21 cellular contexts compared by ENCODE assay signal in the genomic region with DNA sequence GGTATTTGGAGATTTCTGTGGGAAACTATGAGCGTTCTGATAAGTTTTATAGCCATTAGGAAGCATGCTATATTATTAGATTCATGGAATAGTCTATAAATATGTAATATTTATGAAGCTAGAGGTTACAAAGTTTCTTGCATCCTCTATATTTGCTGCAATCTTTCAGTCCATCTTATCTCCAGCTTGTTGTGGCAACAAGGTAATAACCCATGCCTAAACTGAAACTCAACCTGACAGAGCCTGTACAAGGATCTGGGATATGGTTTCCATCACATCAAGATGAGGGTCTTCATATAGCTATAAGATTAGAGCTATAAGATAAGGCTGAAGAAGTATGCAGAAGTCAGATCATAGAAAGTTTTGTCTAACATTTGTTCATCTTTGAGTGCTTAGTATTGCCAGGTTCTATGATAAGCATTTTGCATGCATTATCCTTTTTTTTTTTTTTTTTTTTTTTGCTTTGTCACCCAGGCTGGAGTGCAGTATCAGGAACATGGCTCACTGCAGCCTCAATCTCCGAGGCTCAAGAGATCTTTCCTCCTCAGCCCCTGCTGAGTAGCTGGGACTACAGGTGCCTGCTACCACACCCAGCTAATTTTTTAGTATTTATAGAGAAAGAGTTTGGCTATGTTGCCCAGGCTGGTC.
"Had no signal": no experiment of that assay in that cellular context is flagged by ENCODE, and none has a peak within 500 bp of the region (broad histone marks: within the 10 kb centered on the region; RNA-seq: fewer than 3 reads in every experiment).

No MANE protein-coding gene starts in this region.

- ATAC-seq: Panc1, PC-3 had no signal

- DNase-seq: Karpas-422, KG1, MG63, NCI-H1092, NCI-H1105 treated with DMSO at 0.1 percent for 48 hours, NCI-H1417 treated with DMSO at 0.1 percent for 48 hours, NCI-H146, NCI-H1694 treated with DMSO at 0.1 percent for 48 hours, NCI-H1930, NCI-H2081, NCI-H2107, NCI-H2227 treated with DMSO at 0.1 percent for 48 hours, NCI-H524, NCI-H526 treated with DMSO at 0.1 percent for 48 hours, NCI-H774, PC-3, SHP77, SJCRH30 had no signal

- H3K27me3 ChIP-seq: MG63, SJCRH30 had no signal

- H3K27ac ChIP-seq: RWPE1, SJCRH30, SK-N-MC had no signal

- H3K9me3 ChIP-seq: MG63, SJCRH30 had no signal

- H3K4me3 ChIP-seq: MG63, SJCRH30, SK-N-MC had no signal

- H3K36me3 ChIP-seq: MG63, SJCRH30 had no signal
